In the genomic region with DNA sequence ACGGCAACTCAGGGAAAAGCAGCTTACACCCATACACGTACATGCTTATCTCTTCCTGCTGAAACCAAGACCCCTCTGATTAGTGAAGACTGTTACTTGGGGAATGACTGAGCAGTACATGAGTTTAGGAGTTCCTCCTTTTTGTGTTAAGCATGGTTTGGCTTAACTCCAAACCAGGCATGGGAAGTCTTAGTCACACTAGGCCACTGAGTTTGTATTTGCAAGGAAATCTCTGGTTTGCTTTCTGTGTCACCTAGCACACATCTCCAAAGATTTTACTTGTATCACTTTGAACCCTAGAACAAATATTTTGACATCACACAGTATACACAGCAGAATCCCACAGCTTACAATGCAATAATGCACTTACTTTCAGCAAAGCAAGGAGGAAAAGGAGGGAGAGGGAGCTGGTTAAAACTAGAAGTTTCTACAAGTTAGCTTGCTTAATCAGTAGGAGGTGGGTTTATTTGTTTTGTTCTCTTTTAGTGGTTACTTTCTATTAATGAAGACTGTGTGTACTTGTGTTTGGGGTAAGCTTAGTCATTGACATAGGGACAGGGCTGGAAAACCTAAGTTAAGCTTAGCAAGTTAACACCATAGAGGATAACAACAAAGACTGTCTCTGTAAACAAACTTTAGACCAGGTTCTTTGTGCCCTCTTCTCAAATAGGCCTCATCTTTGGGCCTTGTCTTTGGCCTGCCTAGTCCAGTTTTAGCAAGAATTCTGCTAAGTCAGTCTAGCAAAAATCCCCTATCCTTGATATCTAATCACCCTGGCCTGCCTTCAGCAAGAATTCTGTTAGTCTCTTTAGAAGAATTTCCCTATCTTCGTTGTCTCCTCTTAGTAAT, we compare ENCODE assay signal across 1 cellular context.
TF ChIP-seq lines count a peak whose summit lies in the region.

No MANE protein-coding gene starts in this region.

TF ChIP-seq in K562, 482 proteins besides CTCF, POLR2A, EP300 and RAD21 (continued from another document and continues in another):
- TF ChIP-seq, protein P1, sequence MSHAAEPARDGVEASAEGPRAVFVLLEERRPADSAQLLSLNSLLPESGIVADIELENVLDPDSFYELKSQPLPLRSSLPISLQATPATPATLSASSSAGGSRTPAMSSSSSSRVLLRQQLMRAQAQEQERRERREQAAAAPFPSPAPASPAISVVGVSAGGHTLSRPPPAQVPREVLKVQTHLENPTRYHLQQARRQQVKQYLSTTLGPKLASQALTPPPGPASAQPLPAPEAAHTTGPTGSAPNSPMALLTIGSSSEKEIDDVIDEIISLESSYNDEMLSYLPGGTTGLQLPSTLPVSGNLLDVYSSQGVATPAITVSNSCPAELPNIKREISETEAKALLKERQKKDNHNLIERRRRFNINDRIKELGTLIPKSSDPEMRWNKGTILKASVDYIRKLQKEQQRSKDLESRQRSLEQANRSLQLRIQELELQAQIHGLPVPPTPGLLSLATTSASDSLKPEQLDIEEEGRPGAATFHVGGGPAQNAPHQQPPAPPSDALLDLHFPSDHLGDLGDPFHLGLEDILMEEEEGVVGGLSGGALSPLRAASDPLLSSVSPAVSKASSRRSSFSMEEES (CRISPR knock-in tag; IDR thresholded peaks at IDR 0.05), result no peak
- TF ChIP-seq, protein P2, sequence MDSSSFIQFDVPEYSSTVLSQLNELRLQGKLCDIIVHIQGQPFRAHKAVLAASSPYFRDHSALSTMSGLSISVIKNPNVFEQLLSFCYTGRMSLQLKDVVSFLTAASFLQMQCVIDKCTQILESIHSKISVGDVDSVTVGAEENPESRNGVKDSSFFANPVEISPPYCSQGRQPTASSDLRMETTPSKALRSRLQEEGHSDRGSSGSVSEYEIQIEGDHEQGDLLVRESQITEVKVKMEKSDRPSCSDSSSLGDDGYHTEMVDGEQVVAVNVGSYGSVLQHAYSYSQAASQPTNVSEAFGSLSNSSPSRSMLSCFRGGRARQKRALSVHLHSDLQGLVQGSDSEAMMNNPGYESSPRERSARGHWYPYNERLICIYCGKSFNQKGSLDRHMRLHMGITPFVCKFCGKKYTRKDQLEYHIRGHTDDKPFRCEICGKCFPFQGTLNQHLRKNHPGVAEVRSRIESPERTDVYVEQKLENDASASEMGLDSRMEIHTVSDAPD (CRISPR knock-in tag; IDR thresholded peaks at IDR 0.05), result no peak
- TF ChIP-seq TARDBP (IDR thresholded peaks at IDR 0.05) (no peak), L3MBTL2 (IDR thresholded peaks at IDR 0.05) (0 out of 2 replicates have a peak, but pooled peaks have one; percentile 48), GABPA (tag; conservative IDR thresholded peaks at IDR 0.05; ENCODE audit: low read depth) (0 out of 2 replicates have a peak, but pooled peaks have one; percentile 14), NR2C1 (IDR thresholded peaks at IDR 0.05) (no peak), NR2C1 (tag; IDR thresholded peaks at IDR 0.05) (no peak; the same call in 1 of the 2 replicates), NFXL1 (CRISPR knock-in tag; IDR thresholded peaks at IDR 0.05) (no peak), RUNX1 (IDR thresholded peaks at IDR 0.05; ENCODE audit: low read depth) (no peak), BHLHE40 (IDR thresholded peaks at IDR 0.05; ENCODE audit: low read length) (no peak), BACH1 (tag; IDR thresholded peaks at IDR 0.05) (peak; percentile 61), TBL1XR1 (IDR thresholded peaks at IDR 0.05; ENCODE audit: low read length in 2 of 2) (peak in 1 of 2 experiments; percentile 33; a peak in 1 of 4 replicates), HMG20A (CRISPR knock-in tag; conservative IDR thresholded peaks at IDR 0.05) (no peak), HIVEP1 (CRISPR knock-in tag; IDR thresholded peaks at IDR 0.05) (no peak), THRAP3 (IDR thresholded peaks at IDR 0.05; ENCODE audit: borderline replicate concordance) (no peak), ZNF589 (CRISPR knock-in tag; IDR thresholded peaks at IDR 0.05; ENCODE audit: low read depth) (no peak), OTX1 (CRISPR knock-in tag; IDR thresholded peaks at IDR 0.05) (no peak), PHF21A (IDR thresholded peaks at IDR 0.05; ENCODE audit: borderline replicate concordance, low read depth) (no peak), ZNF431 (CRISPR knock-in tag; IDR thresholded peaks at IDR 0.05) (no peak), PTBP1 (IDR thresholded peaks at IDR 0.05; ENCODE audit: low read depth, low read length) (no peak), ZSCAN29 (IDR thresholded peaks at IDR 0.05) (no peak), NCOA4 (IDR thresholded peaks at IDR 0.05; ENCODE audit: partially characterized antibody) (no peak), MYNN (IDR thresholded peaks at IDR 0.05) (no peak), MYNN (CRISPR knock-in tag; IDR thresholded peaks at IDR 0.05) (no peak), ZNF408 (CRISPR knock-in tag; IDR thresholded peaks at IDR 0.05; ENCODE audit: low read depth) (no peak), CBX8 (IDR thresholded peaks at IDR 0.05; ENCODE audit: borderline replicate concordance, extremely low read depth, low read depth, low read length, poor library complexity, severe bottlenecking) (no peak), ASH1L (IDR thresholded peaks at IDR 0.05; ENCODE audit: borderline replicate concordance, low read depth, partially characterized antibody) (no peak)
- TF ChIP-seq, protein P3, sequence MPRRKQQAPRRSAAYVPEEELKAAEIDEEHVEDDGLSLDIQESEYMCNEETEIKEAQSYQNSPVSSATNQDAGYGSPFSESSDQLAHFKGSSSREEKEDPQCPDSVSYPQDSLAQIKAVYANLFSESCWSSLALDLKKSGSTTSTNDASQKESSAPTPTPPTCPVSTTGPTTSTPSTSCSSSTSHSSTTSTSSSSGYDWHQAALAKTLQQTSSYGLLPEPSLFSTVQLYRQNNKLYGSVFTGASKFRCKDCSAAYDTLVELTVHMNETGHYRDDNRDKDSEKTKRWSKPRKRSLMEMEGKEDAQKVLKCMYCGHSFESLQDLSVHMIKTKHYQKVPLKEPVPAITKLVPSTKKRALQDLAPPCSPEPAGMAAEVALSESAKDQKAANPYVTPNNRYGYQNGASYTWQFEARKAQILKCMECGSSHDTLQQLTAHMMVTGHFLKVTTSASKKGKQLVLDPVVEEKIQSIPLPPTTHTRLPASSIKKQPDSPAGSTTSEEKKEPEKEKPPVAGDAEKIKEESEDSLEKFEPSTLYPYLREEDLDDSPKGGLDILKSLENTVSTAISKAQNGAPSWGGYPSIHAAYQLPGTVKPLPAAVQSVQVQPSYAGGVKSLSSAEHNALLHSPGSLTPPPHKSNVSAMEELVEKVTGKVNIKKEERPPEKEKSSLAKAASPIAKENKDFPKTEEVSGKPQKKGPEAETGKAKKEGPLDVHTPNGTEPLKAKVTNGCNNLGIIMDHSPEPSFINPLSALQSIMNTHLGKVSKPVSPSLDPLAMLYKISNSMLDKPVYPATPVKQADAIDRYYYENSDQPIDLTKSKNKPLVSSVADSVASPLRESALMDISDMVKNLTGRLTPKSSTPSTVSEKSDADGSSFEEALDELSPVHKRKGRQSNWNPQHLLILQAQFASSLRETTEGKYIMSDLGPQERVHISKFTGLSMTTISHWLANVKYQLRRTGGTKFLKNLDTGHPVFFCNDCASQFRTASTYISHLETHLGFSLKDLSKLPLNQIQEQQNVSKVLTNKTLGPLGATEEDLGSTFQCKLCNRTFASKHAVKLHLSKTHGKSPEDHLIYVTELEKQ (CRISPR knock-in tag; IDR thresholded peaks at IDR 0.05), result no peak
- TF ChIP-seq, protein P4, sequence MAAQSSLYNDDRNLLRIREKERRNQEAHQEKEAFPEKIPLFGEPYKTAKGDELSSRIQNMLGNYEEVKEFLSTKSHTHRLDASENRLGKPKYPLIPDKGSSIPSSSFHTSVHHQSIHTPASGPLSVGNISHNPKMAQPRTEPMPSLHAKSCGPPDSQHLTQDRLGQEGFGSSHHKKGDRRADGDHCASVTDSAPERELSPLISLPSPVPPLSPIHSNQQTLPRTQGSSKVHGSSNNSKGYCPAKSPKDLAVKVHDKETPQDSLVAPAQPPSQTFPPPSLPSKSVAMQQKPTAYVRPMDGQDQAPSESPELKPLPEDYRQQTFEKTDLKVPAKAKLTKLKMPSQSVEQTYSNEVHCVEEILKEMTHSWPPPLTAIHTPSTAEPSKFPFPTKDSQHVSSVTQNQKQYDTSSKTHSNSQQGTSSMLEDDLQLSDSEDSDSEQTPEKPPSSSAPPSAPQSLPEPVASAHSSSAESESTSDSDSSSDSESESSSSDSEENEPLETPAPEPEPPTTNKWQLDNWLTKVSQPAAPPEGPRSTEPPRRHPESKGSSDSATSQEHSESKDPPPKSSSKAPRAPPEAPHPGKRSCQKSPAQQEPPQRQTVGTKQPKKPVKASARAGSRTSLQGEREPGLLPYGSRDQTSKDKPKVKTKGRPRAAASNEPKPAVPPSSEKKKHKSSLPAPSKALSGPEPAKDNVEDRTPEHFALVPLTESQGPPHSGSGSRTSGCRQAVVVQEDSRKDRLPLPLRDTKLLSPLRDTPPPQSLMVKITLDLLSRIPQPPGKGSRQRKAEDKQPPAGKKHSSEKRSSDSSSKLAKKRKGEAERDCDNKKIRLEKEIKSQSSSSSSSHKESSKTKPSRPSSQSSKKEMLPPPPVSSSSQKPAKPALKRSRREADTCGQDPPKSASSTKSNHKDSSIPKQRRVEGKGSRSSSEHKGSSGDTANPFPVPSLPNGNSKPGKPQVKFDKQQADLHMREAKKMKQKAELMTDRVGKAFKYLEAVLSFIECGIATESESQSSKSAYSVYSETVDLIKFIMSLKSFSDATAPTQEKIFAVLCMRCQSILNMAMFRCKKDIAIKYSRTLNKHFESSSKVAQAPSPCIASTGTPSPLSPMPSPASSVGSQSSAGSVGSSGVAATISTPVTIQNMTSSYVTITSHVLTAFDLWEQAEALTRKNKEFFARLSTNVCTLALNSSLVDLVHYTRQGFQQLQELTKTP (IDR thresholded peaks at IDR 0.05; ENCODE audit: low read depth in 1 of 2, partially characterized antibody in 2 of 2), result peak; percentile 32 to 52
- TF ChIP-seq, protein P5, sequence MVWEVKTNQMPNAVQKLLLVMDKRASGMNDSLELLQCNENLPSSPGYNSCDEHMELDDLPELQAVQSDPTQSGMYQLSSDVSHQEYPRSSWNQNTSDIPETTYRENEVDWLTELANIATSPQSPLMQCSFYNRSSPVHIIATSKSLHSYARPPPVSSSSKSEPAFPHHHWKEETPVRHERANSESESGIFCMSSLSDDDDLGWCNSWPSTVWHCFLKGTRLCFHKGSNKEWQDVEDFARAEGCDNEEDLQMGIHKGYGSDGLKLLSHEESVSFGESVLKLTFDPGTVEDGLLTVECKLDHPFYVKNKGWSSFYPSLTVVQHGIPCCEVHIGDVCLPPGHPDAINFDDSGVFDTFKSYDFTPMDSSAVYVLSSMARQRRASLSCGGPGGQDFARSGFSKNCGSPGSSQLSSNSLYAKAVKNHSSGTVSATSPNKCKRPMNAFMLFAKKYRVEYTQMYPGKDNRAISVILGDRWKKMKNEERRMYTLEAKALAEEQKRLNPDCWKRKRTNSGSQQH (CRISPR knock-in tag; IDR thresholded peaks at IDR 0.05), result no peak
- TF ChIP-seq, protein P6, sequence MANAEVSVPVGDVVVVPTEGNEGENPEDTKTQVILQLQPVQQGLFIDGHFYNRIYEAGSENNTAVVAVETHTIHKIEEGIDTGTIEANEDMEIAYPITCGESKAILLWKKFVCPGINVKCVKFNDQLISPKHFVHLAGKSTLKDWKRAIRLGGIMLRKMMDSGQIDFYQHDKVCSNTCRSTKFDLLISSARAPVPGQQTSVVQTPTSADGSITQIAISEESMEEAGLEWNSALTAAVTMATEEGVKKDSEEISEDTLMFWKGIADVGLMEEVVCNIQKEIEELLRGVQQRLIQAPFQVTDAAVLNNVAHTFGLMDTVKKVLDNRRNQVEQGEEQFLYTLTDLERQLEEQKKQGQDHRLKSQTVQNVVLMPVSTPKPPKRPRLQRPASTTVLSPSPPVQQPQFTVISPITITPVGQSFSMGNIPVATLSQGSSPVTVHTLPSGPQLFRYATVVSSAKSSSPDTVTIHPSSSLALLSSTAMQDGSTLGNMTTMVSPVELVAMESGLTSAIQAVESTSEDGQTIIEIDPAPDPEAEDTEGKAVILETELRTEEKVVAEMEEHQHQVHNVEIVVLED (CRISPR knock-in tag; IDR thresholded peaks at IDR 0.05), result no peak
- TF ChIP-seq, protein P7, sequence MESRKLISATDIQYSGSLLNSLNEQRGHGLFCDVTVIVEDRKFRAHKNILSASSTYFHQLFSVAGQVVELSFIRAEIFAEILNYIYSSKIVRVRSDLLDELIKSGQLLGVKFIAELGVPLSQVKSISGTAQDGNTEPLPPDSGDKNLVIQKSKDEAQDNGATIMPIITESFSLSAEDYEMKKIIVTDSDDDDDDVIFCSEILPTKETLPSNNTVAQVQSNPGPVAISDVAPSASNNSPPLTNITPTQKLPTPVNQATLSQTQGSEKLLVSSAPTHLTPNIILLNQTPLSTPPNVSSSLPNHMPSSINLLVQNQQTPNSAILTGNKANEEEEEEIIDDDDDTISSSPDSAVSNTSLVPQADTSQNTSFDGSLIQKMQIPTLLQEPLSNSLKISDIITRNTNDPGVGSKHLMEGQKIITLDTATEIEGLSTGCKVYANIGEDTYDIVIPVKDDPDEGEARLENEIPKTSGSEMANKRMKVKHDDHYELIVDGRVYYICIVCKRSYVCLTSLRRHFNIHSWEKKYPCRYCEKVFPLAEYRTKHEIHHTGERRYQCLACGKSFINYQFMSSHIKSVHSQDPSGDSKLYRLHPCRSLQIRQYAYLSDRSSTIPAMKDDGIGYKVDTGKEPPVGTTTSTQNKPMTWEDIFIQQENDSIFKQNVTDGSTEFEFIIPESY (CRISPR knock-in tag; IDR thresholded peaks at IDR 0.05), result no peak
- TF ChIP-seq, protein P8, sequence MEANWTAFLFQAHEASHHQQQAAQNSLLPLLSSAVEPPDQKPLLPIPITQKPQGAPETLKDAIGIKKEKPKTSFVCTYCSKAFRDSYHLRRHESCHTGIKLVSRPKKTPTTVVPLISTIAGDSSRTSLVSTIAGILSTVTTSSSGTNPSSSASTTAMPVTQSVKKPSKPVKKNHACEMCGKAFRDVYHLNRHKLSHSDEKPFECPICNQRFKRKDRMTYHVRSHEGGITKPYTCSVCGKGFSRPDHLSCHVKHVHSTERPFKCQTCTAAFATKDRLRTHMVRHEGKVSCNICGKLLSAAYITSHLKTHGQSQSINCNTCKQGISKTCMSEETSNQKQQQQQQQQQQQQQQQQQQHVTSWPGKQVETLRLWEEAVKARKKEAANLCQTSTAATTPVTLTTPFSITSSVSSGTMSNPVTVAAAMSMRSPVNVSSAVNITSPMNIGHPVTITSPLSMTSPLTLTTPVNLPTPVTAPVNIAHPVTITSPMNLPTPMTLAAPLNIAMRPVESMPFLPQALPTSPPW (CRISPR knock-in tag; IDR thresholded peaks at IDR 0.05), result peak; percentile 23; the same call in 1 of the 2 replicates
- TF ChIP-seq, protein P9, sequence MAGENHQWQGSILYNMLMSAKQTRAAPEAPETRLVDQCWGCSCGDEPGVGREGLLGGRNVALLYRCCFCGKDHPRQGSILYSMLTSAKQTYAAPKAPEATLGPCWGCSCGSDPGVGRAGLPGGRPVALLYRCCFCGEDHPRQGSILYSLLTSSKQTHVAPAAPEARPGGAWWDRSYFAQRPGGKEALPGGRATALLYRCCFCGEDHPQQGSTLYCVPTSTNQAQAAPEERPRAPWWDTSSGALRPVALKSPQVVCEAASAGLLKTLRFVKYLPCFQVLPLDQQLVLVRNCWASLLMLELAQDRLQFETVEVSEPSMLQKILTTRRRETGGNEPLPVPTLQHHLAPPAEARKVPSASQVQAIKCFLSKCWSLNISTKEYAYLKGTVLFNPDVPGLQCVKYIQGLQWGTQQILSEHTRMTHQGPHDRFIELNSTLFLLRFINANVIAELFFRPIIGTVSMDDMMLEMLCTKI (IDR thresholded peaks at IDR 0.05; ENCODE audit: partially characterized antibody), result no peak
